27 cellular contexts compared by ENCODE assay signal in genomic region chr7:81791578-81792524, GRCh38. TPM values are rescaled to one million over a fixed set of nuclear protein-coding genes. Genes with fewer than 3 reads are reported as not detected.
DNase-seq lines count a peak whose midpoint lies in the region; ATAC-seq, FAIRE-seq and TF ChIP-seq lines count a peak whose summit lies in the region.
"Had no signal": no experiment of that assay in that cellular context is flagged by ENCODE, and none has a peak within 500 bp of the region (broad histone marks: within the 10 kb centered on the region; RNA-seq: fewer than 3 reads in every experiment).

No MANE protein-coding gene starts in this region.

- H3K4me2 ChIP-seq in smooth muscle cell: no peak overlapping the region
- H3K4me2 ChIP-seq in mammary epithelial cell (ENCODE audit: insufficient read depth, low read depth, low read length): no peak overlapping the region

- no peak for DNase-seq in smooth muscle cell (lab: John Stamatoyannopoulos, UW; ENCODE audit: unreplicated experiment)
- no peak for DNase-seq in mammary epithelial cell
- DNase-seq in SJCRH30: no peak
- no peak for DNase-seq in H54 (ENCODE audit: insufficient read length, low spot score)
- no peak for DNase-seq in activated CD4-positive, alpha-beta T cell treated with anti-CD3 and anti-CD28 coated beads, Interleukin-2, amount 10 ng/mL, durations not matched to agents 7 days and 5 days
- DNase-seq: activated CD8-positive, alpha-beta memory T cell treated with anti-CD3 and anti-CD28 coated beads for 24 hours; activated naive CD4-positive, alpha-beta T cell; activated T-cell treated with anti-CD3 and anti-CD28 coated beads, Interleukin-2, amount 50 U/mL, for 1 hour; CD4-positive, CD25-positive, alpha-beta regulatory T cell; EL; Karpas-422; left cardiac atrium; midbrain; NCI-H1092; NCI-H1930; NCI-H69; right lobe of liver; stimulated activated CD4-positive, alpha-beta T cell treated with anti-CD3 and anti-CD28 coated beads, Interleukin-4, amount 100 ng/mL, for 4 hours; stimulated activated naive CD8-positive, alpha-beta T cell treated with anti-CD3 and anti-CD28 coated beads, Interleukin-15, Interleukin-2, amounts not matched to agents 100 U/mL and 50 U/mL, for 24 hours; thyroid gland had no signal

- no peak overlapping the region for H3K27ac Mint-ChIP-seq in activated CD4-positive, alpha-beta T cell treated with anti-CD3 and anti-CD28 coated beads, Interleukin-2, amount 10 ng/mL, durations not matched to agents 7 days and 5 days
- H3K27ac Mint-ChIP-seq: CD4-positive, CD25-positive, alpha-beta regulatory T cell had no signal

- 77% methylated on average over 12 of the region's 12 CpGs for WGBS in smooth muscle cell (ENCODE audit: low lambda C conversion rate)
- 70% methylated on average over 12 of the region's 12 CpGs for WGBS in mammary epithelial cell (ENCODE audit: low coverage, missing lambda C conversion rate)

- intact Hi-C loops in mammary epithelial cell (cut with micrococcal nuclease): no loop called here

- no peaks in the 10 kb centered on the region for H3K4me1 Mint-ChIP-seq in activated CD4-positive, alpha-beta T cell treated with anti-CD3 and anti-CD28 coated beads, Interleukin-2, amount 10 ng/mL, durations not matched to agents 7 days and 5 days
- H3K4me1 Mint-ChIP-seq: CD4-positive, CD25-positive, alpha-beta regulatory T cell had no signal

- H3K36me3 Mint-ChIP-seq in activated CD4-positive, alpha-beta T cell treated with anti-CD3 and anti-CD28 coated beads, Interleukin-2, amount 10 ng/mL, durations not matched to agents 7 days and 5 days (ENCODE audit: low read depth): no peaks in the 10 kb centered on the region
- H3K36me3 Mint-ChIP-seq: brain; CD4-positive, CD25-positive, alpha-beta regulatory T cell had no signal

- no peak for TF ChIP-seq POLR2A in H54 (IDR thresholded peaks at IDR 0.05; ENCODE audit: low read depth, low read length)

- H3K79me2 ChIP-seq in smooth muscle cell (ENCODE audit: low read depth): no peaks in the 10 kb centered on the region
- H3K79me2 ChIP-seq in mammary epithelial cell (ENCODE audit: insufficient read depth, low read length): no peaks in the 10 kb centered on the region
- H3K79me2 ChIP-seq: parathyroid adenoma had no signal

- H3K36me3 ChIP-seq in smooth muscle cell (ENCODE audit: low read depth) (no peaks in the 10 kb centered on the region), mammary epithelial cell (ENCODE audit: insufficient read depth, low read length) (no peaks in the 10 kb centered on the region), SJCRH30 (no peaks in the 10 kb centered on the region)
- H3K36me3 ChIP-seq: right lobe of liver, thyroid gland had no signal

- H2AFZ ChIP-seq in smooth muscle cell (ENCODE audit: low read depth) (peak overlapping the region; percentile 70), mammary epithelial cell (ENCODE audit: low read depth, low read length) (no peak overlapping the region)
- H2AFZ ChIP-seq: parathyroid adenoma had no signal

- H3K4me1 ChIP-seq in smooth muscle cell (ENCODE audit: low read depth): peaks cover 7% of the 10 kb centered on the region
- H3K4me1 ChIP-seq in mammary epithelial cell (ENCODE audit: insufficient read depth, low read length): no peaks in the 10 kb centered on the region
- H3K4me1 ChIP-seq in SJCRH30: 0 out of 2 replicates have a peak, but pooled peaks cover 3% of the 10 kb centered on the region
- H3K4me1 ChIP-seq: parathyroid adenoma, right lobe of liver, thyroid gland had no signal

- H3K27ac ChIP-seq in smooth muscle cell (ENCODE audit: low read depth) (no peak overlapping the region), mammary epithelial cell (ENCODE audit: insufficient read depth, low read depth, low read length) (no peak overlapping the region), SJCRH30 (no peak overlapping the region)
- H3K27ac ChIP-seq: parathyroid adenoma, right lobe of liver, thyroid gland had no signal

- H3K9me3 ChIP-seq in smooth muscle cell (replicated peaks; ENCODE audit: low read depth) (no peaks in the 10 kb centered on the region), mammary epithelial cell (replicated peaks; ENCODE audit: insufficient read depth, low read length) (no peaks in the 10 kb centered on the region), SJCRH30 (replicated peaks) (no peaks in the 10 kb centered on the region)
- H3K9me3 ChIP-seq: right lobe of liver, thyroid gland had no signal

- no peak overlapping the region for H3K4me3 Mint-ChIP-seq in activated CD4-positive, alpha-beta T cell treated with anti-CD3 and anti-CD28 coated beads, Interleukin-2, amount 10 ng/mL, durations not matched to agents 7 days and 5 days
- H3K4me3 Mint-ChIP-seq: brain; CD4-positive, CD25-positive, alpha-beta regulatory T cell; natural killer cell treated with Interleukin-12 subunit alpha and Interleukin-12 subunit beta and Interleukin-15 and Interleukin-18, amount 100 ng/mL, for 72 hours had no signal

- BruUV-seq in mammary epithelial cell (replicated peaks; lab: Mats Ljungman, UMichigan): no TSS peak

- CTCF ChIA-PET in mammary epithelial cell (lab: Charles Lee; ENCODE audit: low non-redundant PET): no interaction called here
- CTCF ChIA-PET in activated CD4-positive, alpha-beta T cell treated with anti-CD3 and anti-CD28 coated beads, Interleukin-2, amount 10 ng/mL, durations not matched to agents 7 days and 5 days (lab: Charles Lee): no interaction called here

- H3K9ac ChIP-seq in smooth muscle cell (ENCODE audit: low read depth): no peak overlapping the region
- H3K9ac ChIP-seq in mammary epithelial cell (ENCODE audit: insufficient read depth, low read length): no peak overlapping the region
- H3K9ac ChIP-seq: parathyroid adenoma had no signal

- no peaks in the 10 kb centered on the region for H3K9me3 Mint-ChIP-seq in activated CD4-positive, alpha-beta T cell treated with anti-CD3 and anti-CD28 coated beads, Interleukin-2, amount 10 ng/mL, durations not matched to agents 7 days and 5 days

- POLR2A ChIA-PET in activated CD4-positive, alpha-beta T cell treated with anti-CD3 and anti-CD28 coated beads, Interleukin-2, amount 10 ng/mL, durations not matched to agents 7 days and 5 days (lab: Charles Lee): no interaction called here

- H3K4me3 ChIP-seq in WI38 (ENCODE audit: low read depth, low read length) (peak overlapping the region; percentile 44), smooth muscle cell (no peak overlapping the region), mammary epithelial cell (replicated peaks in 1 of 3; ENCODE audit: insufficient read depth in 1 of 3, low read depth in 2 of 3, low read length in 3 of 3) (no peak overlapping the region), SJCRH30 (no peak overlapping the region)
- H3K4me3 ChIP-seq: right lobe of liver, thyroid gland had no signal

- dilution Hi-C loops in mammary epithelial cell (cut with HindIII; ENCODE audit: low sequenced_read_pairs): no loop called here

- H4K20me1 ChIP-seq in smooth muscle cell (ENCODE audit: low read depth): no peaks in the 10 kb centered on the region
- no peaks in the 10 kb centered on the region for H4K20me1 ChIP-seq in mammary epithelial cell (ENCODE audit: insufficient read depth, low read length)

- no peak for FAIRE-seq in H54 (lab: Jason Lieb, UNC)
- FAIRE-seq: D721Med had no signal

- H3K27me3 Mint-ChIP-seq in activated CD4-positive, alpha-beta T cell treated with anti-CD3 and anti-CD28 coated beads, Interleukin-2, amount 10 ng/mL, durations not matched to agents 7 days and 5 days: no peaks in the 10 kb centered on the region
- H3K27me3 Mint-ChIP-seq: brain; CD4-positive, CD25-positive, alpha-beta regulatory T cell; natural killer cell treated with Interleukin-12 subunit alpha and Interleukin-12 subunit beta and Interleukin-15 and Interleukin-18, amount 100 ng/mL, for 72 hours had no signal

- H3F3A ChIP-seq in smooth muscle cell (ENCODE audit: low read depth): peaks cover 4% of the 10 kb centered on the region

- ATAC-seq in GM18519 (IDR thresholded peaks at IDR 0.05; ENCODE audit: low FRiP score, unreplicated experiment): peak; percentile 57
- ATAC-seq in HG03521 (IDR thresholded peaks at IDR 0.05; ENCODE audit: unreplicated experiment): peak; percentile 48
- ATAC-seq: left cardiac atrium; natural killer cell treated with Interleukin-12 subunit alpha and Interleukin-12 subunit beta and Interleukin-15 and Interleukin-18, amount 100 ng/mL, for 72 hours; right lobe of liver; stimulated activated naive CD8-positive, alpha-beta T cell treated with anti-CD3 and anti-CD28 coated beads, Interleukin-15, Interleukin-2, amounts not matched to agents 100 U/mL and 50 U/mL, for 24 hours had no signal

- TF ChIP-seq CTCF in WI38 (IDR thresholded peaks at IDR 0.05; ENCODE audit: low read depth, low read length) (no peak), smooth muscle cell (IDR thresholded peaks at IDR 0.05; ENCODE audit: borderline replicate concordance, insufficient read depth, poor library complexity, severe bottlenecking) (no peak), mammary epithelial cell (conservative IDR thresholded peaks at IDR 0.05 in 1 of 2, IDR thresholded peaks at IDR 0.05 in 1 of 2; ENCODE audit: extremely low read depth in 1 of 2, insufficient read depth in 1 of 2, low read depth in 1 of 2, low read length in 2 of 2) (no peak)

- in situ Hi-C loops in mammary epithelial cell (cut with MboI; ENCODE audit: low sequenced_read_pairs in 2 of 2): no loop called here

- no peaks in the 10 kb centered on the region for H3K27me3 ChIP-seq in smooth muscle cell (ENCODE audit: low read depth)
- no peaks in the 10 kb centered on the region for H3K27me3 ChIP-seq in mammary epithelial cell (ENCODE audit: insufficient read depth, low read length)
- H3K27me3 ChIP-seq in SJCRH30: no peaks in the 10 kb centered on the region
- H3K27me3 ChIP-seq: right lobe of liver, thyroid gland had no signal

RNA-seq across cellular contexts. Expression of gene HGF, which starts 22.0 kb away (rescaled TPM):
- 43.6 and 55.1 TPM in 2 replicates for total RNA-seq in smooth muscle cell
- 15.4 and 18.3 TPM in 2 replicates for polyA plus RNA-seq in smooth muscle cell
- under 1 TPM in 1 of 2 donors, not detected in 1; 0.17 TPM for total RNA-seq in mammary epithelial cell
- polyA plus RNA-seq in mammary epithelial cell: not detected
- polyA minus RNA-seq in mammary epithelial cell: not detected
- total RNA-seq in SJCRH30 (2014; rRNA removed; shearing (Covaris generic)): 0.16 TPM in 1 of 2 replicates, not detected in the other
- total RNA-seq in activated CD4-positive, alpha-beta T cell treated with anti-CD3 and anti-CD28 coated beads, Interleukin-2, amount 10 ng/mL, durations not matched to agents 7 days and 5 days: not detected
- polyA plus RNA-seq: CD4-positive, CD25-positive, alpha-beta regulatory T cell had no signal

Comparison
In these comparisons a context has a peak if more than half of its experiments do, and no peak if none do; other contexts are left out.
1. RNA of gene HGF, which starts 22.0 kb away (total RNA-seq): 43.6 to 55.1 TPM in smooth muscle cell; 0.17 TPM in mammary epithelial cell, 0.16 TPM in SJCRH30 and not detected in activated CD4-positive, alpha-beta T cell treated with anti-CD3 and anti-CD28 coated beads, Interleukin-2, amount 10 ng/mL, durations not matched to agents 7 days and 5 days; every median in the first group is over 10 times any median in the second.